ENCODE assay signal across 9 cellular contexts in the genomic region with DNA sequence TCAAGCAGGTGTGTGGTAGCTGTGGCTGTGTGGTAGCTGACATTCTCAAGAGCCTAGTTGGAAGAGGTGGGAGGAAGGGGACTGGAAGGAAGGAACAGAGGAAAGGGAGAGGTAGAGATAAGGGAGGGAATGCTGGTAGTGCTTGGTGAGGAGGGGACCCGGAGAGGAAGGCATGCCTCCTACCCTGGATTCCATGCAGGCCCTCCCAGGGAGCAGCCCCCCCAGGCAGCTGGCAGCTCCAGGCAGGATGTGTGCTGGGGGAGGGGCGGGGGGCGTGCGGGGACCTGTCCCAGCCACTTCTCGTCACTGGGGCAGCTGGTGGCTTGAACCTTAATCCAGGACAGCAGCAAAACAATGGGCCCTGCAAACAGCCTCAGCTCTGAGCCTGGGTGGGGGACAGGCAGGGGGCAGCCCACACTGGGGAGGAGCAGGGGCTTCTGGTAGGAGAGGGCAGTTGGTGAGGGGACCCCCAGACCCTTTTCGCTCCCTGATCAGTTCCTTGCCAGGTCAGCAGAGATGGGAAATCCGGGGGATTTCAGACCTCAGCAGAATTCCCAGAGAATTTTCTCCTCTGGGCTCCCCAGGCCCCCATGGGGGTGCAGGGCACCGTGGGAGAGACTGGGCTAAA. TPM values are rescaled to one million over a fixed set of nuclear protein-coding genes. Genes with fewer than 3 reads are reported as not detected.
DNase-seq lines count a peak whose midpoint lies in the region; ATAC-seq lines count a peak whose summit lies in the region.
"Had no signal": no experiment of that assay in that cellular context is flagged by ENCODE, and none has a peak within 500 bp of the region (broad histone marks: within the 10 kb centered on the region; RNA-seq: fewer than 3 reads in every experiment).

No MANE protein-coding gene starts in this region.

- no peaks in the 10 kb centered on the region for H3K36me3 ChIP-seq in SK-N-MC (ENCODE audit: insufficient read depth, low read length)

- DNase-seq in DMS 273 (lab: John Stamatoyannopoulos, UW; ENCODE audit: unreplicated experiment) (peak; percentile 73), DMS 273 treated with DMSO at 0.1 percent for 48 hours (lab: John Stamatoyannopoulos, UW) (no peak), SK-N-MC (ENCODE audit: low read depth, low spot score) (no peak), right cardiac atrium (peak in 1 of 3 donors; percentile 64)
- DNase-seq in activated T-cell treated with anti-CD3 and anti-CD28 coated beads, Interleukin-2, amount 50 U/mL, for 24 hours, result no peak

- H3K4me3 ChIP-seq in SK-N-MC (peak overlapping the region; percentile 78), right cardiac atrium (ENCODE audit: low read length) (no peak overlapping the region)

- peaks cover 14% of the 10 kb centered on the region for H3K4me1 Mint-ChIP-seq in activated T-cell treated with anti-CD3 and anti-CD28 coated beads, Interleukin-2, amount 50 U/mL, for 24 hours (ENCODE audit: low read depth)

- H3K27me3 Mint-ChIP-seq in activated T-cell treated with anti-CD3 and anti-CD28 coated beads, Interleukin-2, amount 50 U/mL, for 24 hours, result peaks cover 50% of the 10 kb centered on the region

- 37% methylated on average over 8 of the region's 8 CpGs for whole genome bisulfite sequencing in right cardiac atrium

- H3K4me3 Mint-ChIP-seq in activated T-cell treated with anti-CD3 and anti-CD28 coated beads, Interleukin-2, amount 50 U/mL, for 24 hours, result no peak overlapping the region

- no peaks in the 10 kb centered on the region for H3K9me3 ChIP-seq in SK-N-MC (ENCODE audit: low read depth, low read length)
- no peaks in the 10 kb centered on the region for H3K9me3 ChIP-seq in right cardiac atrium (ENCODE audit: control insufficient read depth, low read length)

- H3K27ac ChIP-seq in SK-N-MC, result no peak overlapping the region
- H3K27ac ChIP-seq in right cardiac atrium (ENCODE audit: low read length), result peak overlapping the region; percentile 95
- H3K27ac ChIP-seq in temporal lobe (ENCODE audit: low read depth, low read length), result peak overlapping the region; percentile 91
- H3K27ac ChIP-seq: 22Rv1 had no signal

- no peaks in the 10 kb centered on the region for H3K27me3 ChIP-seq in right cardiac atrium (ENCODE audit: control insufficient read depth, insufficient read depth)

- H3K9ac ChIP-seq in SK-N-MC (ENCODE audit: insufficient read length), result peak overlapping the region; percentile 41

- intact Hi-C loops in right cardiac atrium (cut with DNase I), result no loop called here

- no peaks in the 10 kb centered on the region for H3K36me3 Mint-ChIP-seq in activated T-cell treated with anti-CD3 and anti-CD28 coated beads, Interleukin-2, amount 50 U/mL, for 24 hours (ENCODE audit: low read depth)

- no peak overlapping the region for H3K27ac Mint-ChIP-seq in activated T-cell treated with anti-CD3 and anti-CD28 coated beads, Interleukin-2, amount 50 U/mL, for 24 hours

- no peaks in the 10 kb centered on the region for H3K9me3 Mint-ChIP-seq in activated T-cell treated with anti-CD3 and anti-CD28 coated beads, Interleukin-2, amount 50 U/mL, for 24 hours

- ATAC-seq in right cardiac atrium (no peak), GM21576 (IDR thresholded peaks at IDR 0.05; ENCODE audit: unreplicated experiment) (no peak), GM18907 (IDR thresholded peaks at IDR 0.05; ENCODE audit: unreplicated experiment) (no peak)

- peaks cover 21% of the 10 kb centered on the region for H3K4me1 ChIP-seq in right cardiac atrium (ENCODE audit: control insufficient read depth, insufficient read depth, low read length)

RNA-seq across cellular contexts. Expression of a gene that starts 27.1 kb away (rescaled TPM):
- total RNA-seq in right cardiac atrium (10 to 100 TPM; 61.8 to 96.9 (median 77.4) TPM), temporal lobe (82.4 TPM)
- 40.7 TPM for polyA plus RNA-seq in right cardiac atrium
